ENCODE assay signal across 20 cellular contexts in genomic region chr11:1123970-1124369, GRCh38. TPM values are rescaled to one million over a fixed set of nuclear protein-coding genes. Genes with fewer than 3 reads are reported as not detected.
DNase-seq lines count a peak whose midpoint lies in the region; ATAC-seq and TF ChIP-seq lines count a peak whose summit lies in the region.
"Had no signal": no experiment of that assay in that cellular context is flagged by ENCODE, and none has a peak within 500 bp of the region (broad histone marks: within the 10 kb centered on the region; RNA-seq: fewer than 3 reads in every experiment).

No MANE protein-coding gene starts in this region.

- no peak overlapping the region for H3K27ac ChIP-seq in Karpas-422 (ENCODE audit: low read length)

- H3K27me3 Mint-ChIP-seq in chondrocyte (ENCODE audit: low read depth): peaks cover 38% of the 10 kb centered on the region

- no peaks in the 10 kb centered on the region for H3K36me3 ChIP-seq in Karpas-422 (ENCODE audit: insufficient read depth, low read length)
- H3K36me3 ChIP-seq: BE2C had no signal

- H3K4me1 ChIP-seq in Karpas-422 (ENCODE audit: low read length): no peaks in the 10 kb centered on the region
- H3K4me1 ChIP-seq: BE2C had no signal

- TF ChIP-seq CTCF in chondrocyte (IDR thresholded peaks at IDR 0.05): no peak

- H3K36me3 Mint-ChIP-seq in chondrocyte (ENCODE audit: low read depth): peaks cover 3% of the 10 kb centered on the region
- H3K36me3 Mint-ChIP-seq in stimulated activated effector memory CD8-positive, alpha-beta T cell treated with anti-CD3 and anti-CD28 coated beads, Interleukin-12 subunit alpha, Interleukin-12 subunit beta, amount 100 ng/mL, for 72 hours: peaks cover 10% of the 10 kb centered on the region
- H3K36me3 Mint-ChIP-seq: CD4-positive, alpha-beta memory T cell had no signal

- ATAC-seq in stimulated activated effector memory CD8-positive, alpha-beta T cell treated with anti-CD3 and anti-CD28 coated beads, Interleukin-12 subunit alpha, Interleukin-12 subunit beta, amount 100 ng/mL, for 72 hours: peak; percentile 50
- ATAC-seq in HG03354 (IDR thresholded peaks at IDR 0.05; ENCODE audit: poor library complexity, severe bottlenecking, unreplicated experiment) (no peak), SK-N-SH treated with all-trans-retinoic acid at 6 μM for 48 hours (no peak)
- ATAC-seq: HepG2, Panc1 had no signal

- no peaks in the 10 kb centered on the region for H3K9me3 ChIP-seq in Karpas-422 (ENCODE audit: low read length)
- H3K9me3 ChIP-seq: BE2C had no signal

- no peak overlapping the region for H2AFZ ChIP-seq in Karpas-422 (ENCODE audit: low read length)

- H3K9me3 Mint-ChIP-seq in chondrocyte (ENCODE audit: low read depth): peaks cover 8% of the 10 kb centered on the region
- peaks cover 9% of the 10 kb centered on the region for H3K9me3 Mint-ChIP-seq in stimulated activated effector memory CD8-positive, alpha-beta T cell treated with anti-CD3 and anti-CD28 coated beads, Interleukin-12 subunit alpha, Interleukin-12 subunit beta, amount 100 ng/mL, for 72 hours

- no peak overlapping the region for H3K4me2 ChIP-seq in Karpas-422 (ENCODE audit: low read depth, low read length, poor library complexity, severe bottlenecking)

- H3K79me2 ChIP-seq in Karpas-422 (ENCODE audit: low read length): no peaks in the 10 kb centered on the region

- no peak overlapping the region for H3K4me3 Mint-ChIP-seq in chondrocyte (ENCODE audit: unreplicated experiment)
- H3K4me3 Mint-ChIP-seq in stimulated activated effector memory CD8-positive, alpha-beta T cell treated with anti-CD3 and anti-CD28 coated beads, Interleukin-12 subunit alpha, Interleukin-12 subunit beta, amount 100 ng/mL, for 72 hours: no peak overlapping the region
- H3K4me3 Mint-ChIP-seq: CD4-positive, alpha-beta memory T cell had no signal

- no peaks in the 10 kb centered on the region for H3K4me1 Mint-ChIP-seq in chondrocyte (ENCODE audit: low read depth)
- no peaks in the 10 kb centered on the region for H3K4me1 Mint-ChIP-seq in stimulated activated effector memory CD8-positive, alpha-beta T cell treated with anti-CD3 and anti-CD28 coated beads, Interleukin-12 subunit alpha, Interleukin-12 subunit beta, amount 100 ng/mL, for 72 hours
- H3K4me1 Mint-ChIP-seq: CD4-positive, alpha-beta memory T cell had no signal

- H3K27me3 ChIP-seq in Karpas-422 (ENCODE audit: low read length): no peaks in the 10 kb centered on the region
- H3K27me3 ChIP-seq: BE2C had no signal

- H3K27ac Mint-ChIP-seq in chondrocyte (ENCODE audit: unreplicated experiment): no peak overlapping the region
- H3K27ac Mint-ChIP-seq in stimulated activated effector memory CD8-positive, alpha-beta T cell treated with anti-CD3 and anti-CD28 coated beads, Interleukin-12 subunit alpha, Interleukin-12 subunit beta, amount 100 ng/mL, for 72 hours: no peak overlapping the region
- H3K27ac Mint-ChIP-seq: CD4-positive, alpha-beta memory T cell had no signal

- no peak overlapping the region for H3K4me3 ChIP-seq in Karpas-422 (ENCODE audit: low read length)

- no peak overlapping the region for H3K9ac ChIP-seq in Karpas-422 (ENCODE audit: low read length)

- H3K9me2 ChIP-seq in Karpas-422 (replicated peaks; ENCODE audit: insufficient read depth, low read length): no peaks in the 10 kb centered on the region

- DNase-seq in activated gamma-delta T cell treated with Interleukin-2 at 50 U/mL for 16 hours: peak; percentile 1
- no peak for DNase-seq in activated gamma-delta T cell (lab: John Stamatoyannopoulos, UW)
- peak; percentile 56 for DNase-seq in Karpas-422
- peak; percentile 41 for DNase-seq in chondrocyte (ENCODE audit: low spot score)
- DNase-seq in stimulated activated effector memory CD8-positive, alpha-beta T cell treated with anti-CD3 and anti-CD28 coated beads, Interleukin-12 subunit alpha, Interleukin-12 subunit beta, amount 100 ng/mL, for 72 hours (ENCODE audit: low spot score in 2 of 2): no peak
- DNase-seq in mucosa of gallbladder (ENCODE audit: low spot score): no peak
- DNase-seq: BE2C; CD4-positive, alpha-beta memory T cell; DMS79; MM.1S; NCI-H187 treated with DMSO at 0.1 percent for 48 hours; NCI-H2171; NCI-H446 treated with DMSO at 0.1 percent for 48 hours; NCI-H82; Right ventricle myocardium superior had no signal

- H4K20me1 ChIP-seq in Karpas-422 (ENCODE audit: insufficient read depth, low read depth, low read length): no peaks in the 10 kb centered on the region

TF ChIP-seq in SK-N-SH treated with all-trans-retinoic acid at 6 μM for 48 hours, 23 proteins besides CTCF, POLR2A, EP300 and RAD21:
- no peak for TF ChIP-seq RARB (CRISPR knock-in tag; IDR thresholded peaks at IDR 0.05)
- no peak for TF ChIP-seq ZNF8 (CRISPR knock-in tag; IDR thresholded peaks at IDR 0.05)
- TF ChIP-seq ARNTL (CRISPR knock-in tag; IDR thresholded peaks at IDR 0.05; ENCODE audit: borderline replicate concordance, low read depth): no peak
- no peak for TF ChIP-seq TCF4 (CRISPR knock-in tag; IDR thresholded peaks at IDR 0.05; ENCODE audit: borderline replicate concordance)
- no peak for TF ChIP-seq ZFP30 (CRISPR knock-in tag; IDR thresholded peaks at IDR 0.05)
TF ChIP-seq in SK-N-SH treated with all-trans-retinoic acid at 6 μM for 48 hours: peak in this region for 0.

RNA-seq across cellular contexts. Expression of gene MUC5AC, which starts 33.8 kb away (rescaled TPM):
- total RNA-seq in Karpas-422 (2014; rRNA removed; shearing (Covaris generic); ENCODE audit: low replicate concordance): not detected in 2 replicates
- not detected in 3 replicates for total RNA-seq in chondrocyte
- 18.6 TPM for total RNA-seq in mucosa of gallbladder
- total RNA-seq: CD4-positive, alpha-beta memory T cell; G401; HepG2; Right ventricle myocardium superior had no signal

RNA-seq across cellular contexts. Expression of gene MUC2, which starts 49.3 kb away (rescaled TPM):
- not detected in 2 replicates for total RNA-seq in Karpas-422 (2014; rRNA removed; shearing (Covaris generic); ENCODE audit: low replicate concordance)
- total RNA-seq in chondrocyte (not detected in 3 replicates), mucosa of gallbladder (0.26 TPM)
- total RNA-seq: CD4-positive, alpha-beta memory T cell; G401; HepG2; Right ventricle myocardium superior had no signal

Comparison
In these comparisons a context has a peak if more than half of its experiments do, and no peak if none do; other contexts are left out.
1. DNase-seq: peak in activated gamma-delta T cell treated with Interleukin-2 at 50 U/mL for 16 hours (single experiment), Karpas-422 (single experiment) and chondrocyte (single experiment); none in activated gamma-delta T cell (single experiment), stimulated activated effector memory CD8-positive, alpha-beta T cell treated with anti-CD3 and anti-CD28 coated beads, Interleukin-12 subunit alpha, Interleukin-12 subunit beta, amount 100 ng/mL, for 72 hours (0 of 2) and mucosa of gallbladder (single experiment).
2. RNA of gene MUC5AC, which starts 33.8 kb away (total RNA-seq): 18.6 TPM in mucosa of gallbladder (single experiment); not detected in Karpas-422 and not detected in chondrocyte; every median in the first group is over 10 times any median in the second.